In the genomic region with DNA sequence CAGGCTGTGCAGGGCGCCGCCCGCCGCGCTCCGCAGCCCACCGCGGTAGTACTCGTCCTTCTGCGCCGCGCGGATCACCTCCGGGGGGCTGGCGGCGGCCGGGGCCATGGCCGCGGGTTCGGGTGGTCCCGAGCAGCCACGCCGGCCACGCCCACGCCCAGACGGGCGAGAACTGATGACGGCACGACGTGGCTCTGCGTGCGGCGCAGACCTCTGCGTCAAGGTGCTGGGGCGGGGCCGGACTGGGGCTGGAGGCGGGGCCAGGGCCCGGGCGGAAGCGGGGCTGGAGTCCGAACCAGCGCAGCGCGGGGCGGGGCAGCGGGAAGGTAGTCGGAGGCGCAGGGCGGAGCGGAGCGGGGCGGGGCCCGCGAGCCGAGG, we compare ENCODE assay signal across 8 cellular contexts. TPM values are rescaled to one million over a fixed set of nuclear protein-coding genes. Genes with fewer than 3 reads are reported as not detected.
A peak's percentile ranks its signal among the peaks of the same experiment; 100 is the strongest.
DNase-seq lines count a peak whose midpoint lies in the region; ATAC-seq and TF ChIP-seq lines count a peak whose summit lies in the region.

A gene (minus strand): TSS at position 170 of the 378 bp plus-strand sequence. CDS start 62 bp downstream, at position 108.

- POLR2A ChIA-PET in IMR-90 (lab: Charles Lee; ENCODE audit: unreplicated experiment) = no interaction called here

- H2AFZ ChIP-seq in IMR-90 (replicated peaks; ENCODE audit: low read length, poor library complexity) = peak within 1 kb of the TSS; percentile 100

- peak within 1 kb of the TSS; percentile 97 for H3K4ac ChIP-seq in IMR-90 (ENCODE audit: low read depth, low read length)

- no peak within 1 kb of the TSS for H2BK20ac ChIP-seq in IMR-90 (ENCODE audit: low read depth, low read length)

- DNase-seq in DMS 273 treated with DMSO at 0.1 percent for 48 hours (lab: John Stamatoyannopoulos, UW) = peak; percentile 67
- peak; percentile 91 for DNase-seq in IMR-90
- peak; percentile 71 for DNase-seq in OCI-M2 (lab: John Stamatoyannopoulos, UW; ENCODE audit: unreplicated experiment)
- peak; percentile 98 for DNase-seq in activated T-cell treated with anti-CD3 and anti-CD28 coated beads for 4 hours
- DNase-seq in epithelial cell of esophagus (ENCODE audit: low read depth) = peak; percentile 97
- DNase-seq in stimulated activated CD8-positive, alpha-beta memory T cell treated with anti-CD3 and anti-CD28 coated beads, Interleukin-2, amount 100 ng/mL, for 48 hours (ENCODE audit: low read depth in 2 of 2) = peak; percentile 100

- H3K9me1 ChIP-seq in IMR-90 (ENCODE audit: insufficient read depth, low read length) = no peaks in the 10 kb centered on the region

- TF ChIP-seq POLR2A in IMR-90 (IDR thresholded peaks at IDR 0.05; ENCODE audit: low read depth, low read length) = peak; percentile 69

- peak within 1 kb of the TSS; percentile 96 for H4K91ac ChIP-seq in IMR-90 (ENCODE audit: insufficient read depth, low read depth, low read length)

- H3K18ac ChIP-seq in IMR-90 (ENCODE audit: low read depth, low read length) = no peak within 1 kb of the TSS

- dilution Hi-C loops in IMR-90 (cut with HindIII; ENCODE audit: low sequenced_read_pairs, unreplicated experiment) = no loop called here

- peak within 1 kb of the TSS; percentile 86 for H3K4me2 ChIP-seq in IMR-90 (ENCODE audit: low read depth, low read length)

- no peaks in the 10 kb centered on the region for H4K20me1 ChIP-seq in IMR-90 (ENCODE audit: insufficient read depth, low read length)

- in situ Hi-C loops in IMR-90 (cut with MboI; ENCODE audit: low sequenced_read_pairs) = loop anchor here (5.0 to 25.0 kb wide), 3 partner anchors 130 to 1010 kb away; no protein-coding TSS in a partner anchor

- no peak within 1 kb of the TSS; the same call in 2 of the 3 replicates for H2BK15ac ChIP-seq in IMR-90 (ENCODE audit: low read depth, low read length)

- TF ChIP-seq CTCF in IMR-90 (conservative IDR thresholded peaks at IDR 0.05; ENCODE audit: low read depth, low read length) (no peak), epithelial cell of esophagus (IDR thresholded peaks at IDR 0.05; ENCODE audit: insufficient read depth, low read depth, low read length, missing control alignments) (no peak)

- CTCF ChIA-PET in IMR-90 (lab: Yijun Ruan, JAX) = no interaction called here

- no peak for TF ChIP-seq RAD21 in IMR-90 (IDR thresholded peaks at IDR 0.05; ENCODE audit: low read length)

- H3K4me1 ChIP-seq in IMR-90 (ENCODE audit: control insufficient read depth, insufficient read depth, low read length) = peaks cover 12% of the 10 kb centered on the region
- H3K4me1 ChIP-seq in mononuclear cell (ENCODE audit: insufficient read depth, low read length) = peaks cover 51% of the 10 kb centered on the region

- peak within 1 kb of the TSS; percentile 72; the same call in 1 of the 2 replicates for H2BK120ac ChIP-seq in IMR-90 (ENCODE audit: low read depth, low read length)

- intact Hi-C loops in IMR-90 (cut with micrococcal nuclease) = loop anchor here (5.0 to 10.0 kb wide), 3 partner anchors 115 to 902 kb away; a partner anchor contains a TSS

- peak within 1 kb of the TSS; percentile 95 for H3K4me3 ChIP-seq in IMR-90 (ENCODE audit: insufficient read depth, low read depth, low read length)
- peak within 1 kb of the TSS; percentile 81 for H3K4me3 ChIP-seq in epithelial cell of esophagus (ENCODE audit: low read length)
- H3K4me3 ChIP-seq in mononuclear cell (ENCODE audit: low read length) = peak within 1 kb of the TSS; percentile 76

- H2BK5ac ChIP-seq in IMR-90 (ENCODE audit: low read depth, low read length, poor library complexity, severe bottlenecking) = peak within 1 kb of the TSS; percentile 92

- peak within 1 kb of the TSS; percentile 87 for H2AK5ac ChIP-seq in IMR-90 (ENCODE audit: low read depth, low read length)

- H3K27ac ChIP-seq in IMR-90 (ENCODE audit: insufficient read depth, low read length) = peak within 1 kb of the TSS; percentile 84

- H3K36me3 ChIP-seq in IMR-90 (ENCODE audit: control insufficient read depth, insufficient read depth, low read length) = peaks cover 12% of the 10 kb centered on the region

- H2AK9ac ChIP-seq in IMR-90 (replicated peaks; ENCODE audit: low read depth, low read length, poor library complexity) = peak within 1 kb of the TSS; percentile 99

- peak within 1 kb of the TSS; percentile 91 for H3K23ac ChIP-seq in IMR-90 (ENCODE audit: low read depth, low read length)

- 0% methylated on average over 36 of the region's 55 CpGs; no CpG with 5 or more reads in 1 of the 2 experiments for WGBS in IMR-90 (ENCODE audit: extremely low coverage in 2 of 2, insufficient read length in 1 of 2), 2 experiments

- peak within 1 kb of the TSS; percentile 85 for H3K9ac ChIP-seq in IMR-90 (ENCODE audit: low read depth, low read length)

- ATAC-seq in GM21529 (IDR thresholded peaks at IDR 0.05; ENCODE audit: unreplicated experiment) (peak; percentile 76), IMR-90 (ENCODE audit: low read depth) (peak; percentile 97)

- peaks cover 11 to 31% of the 10 kb centered on the region in 2 experiments for H3K79me1 ChIP-seq in IMR-90 (ENCODE audit: low read depth in 1 of 2, low read length in 2 of 2)

- no peaks in the 10 kb centered on the region for H3K27me3 ChIP-seq in IMR-90 (ENCODE audit: control insufficient read depth, insufficient read depth, low read length)
- no peaks in the 10 kb centered on the region for H3K27me3 ChIP-seq in mononuclear cell (ENCODE audit: insufficient read depth, low read length)

- peak within 1 kb of the TSS; percentile 87 to 88 for H4K8ac ChIP-seq in IMR-90 (ENCODE audit: low read depth in 2 of 2, low read length in 2 of 2)

- peak within 1 kb of the TSS; percentile 49 for H3K56ac ChIP-seq in IMR-90 (ENCODE audit: extremely low read depth, insufficient read depth, low read length)

- H3K14ac ChIP-seq in IMR-90 (replicated peaks; ENCODE audit: low read depth, low read length) = peak within 1 kb of the TSS; percentile 89

- H4K5ac ChIP-seq in IMR-90 (ENCODE audit: low read depth, low read length) = peak within 1 kb of the TSS; percentile 75

- H3K9me3 ChIP-seq in IMR-90 (ENCODE audit: control insufficient read depth, insufficient read depth, low read length) = no peaks in the 10 kb centered on the region
- no peaks in the 10 kb centered on the region for H3K9me3 ChIP-seq in mononuclear cell (ENCODE audit: low read depth, low read length)

- BruUV-seq in IMR-90 (replicated peaks; lab: Mats Ljungman, UMichigan) = no TSS peak

TF ChIP-seq in IMR-90, 13 proteins besides CTCF, POLR2A, EP300 and RAD21:
- TF ChIP-seq FOS (IDR thresholded peaks at IDR 0.05; ENCODE audit: low read depth, low read length) = no peak
- TF ChIP-seq CEBPB (IDR thresholded peaks at IDR 0.05; ENCODE audit: low read depth, low read length) = no peak
- TF ChIP-seq, protein P1, sequence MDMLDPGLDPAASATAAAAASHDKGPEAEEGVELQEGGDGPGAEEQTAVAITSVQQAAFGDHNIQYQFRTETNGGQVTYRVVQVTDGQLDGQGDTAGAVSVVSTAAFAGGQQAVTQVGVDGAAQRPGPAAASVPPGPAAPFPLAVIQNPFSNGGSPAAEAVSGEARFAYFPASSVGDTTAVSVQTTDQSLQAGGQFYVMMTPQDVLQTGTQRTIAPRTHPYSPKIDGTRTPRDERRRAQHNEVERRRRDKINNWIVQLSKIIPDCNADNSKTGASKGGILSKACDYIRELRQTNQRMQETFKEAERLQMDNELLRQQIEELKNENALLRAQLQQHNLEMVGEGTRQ (IDR thresholded peaks at IDR 0.05; ENCODE audit: low read depth, low read length) = no peak
- peak; percentile 99 for TF ChIP-seq MXI1 (IDR thresholded peaks at IDR 0.05; ENCODE audit: borderline replicate concordance, low read depth, low read length)
- TF ChIP-seq NFE2L2 (IDR thresholded peaks at IDR 0.05; ENCODE audit: low read depth, low read length) = no peak
- peak; percentile 92; the same call in 1 of the 2 replicates for TF ChIP-seq MAZ (IDR thresholded peaks at IDR 0.05; ENCODE audit: borderline replicate concordance, low read depth, low read length)

RNA-seq across cellular contexts. Expression of the gene that starts here (rescaled TPM):
- total RNA-seq in IMR-90 (2012; rRNA removed) (18.9 and 19.7 TPM in 2 replicates), mononuclear cell (7.5 TPM)
- 16.9 and 19.4 TPM in 2 replicates for polyA plus RNA-seq in IMR-90 (2012; rRNA removed)
- 16.4 and 25.8 TPM in 2 replicates for polyA plus RNA-seq in IMR-90 (2012; cell fraction: cytosol; rRNA removed)
- polyA plus RNA-seq in IMR-90 (2012; cell fraction: nucleus; rRNA removed; ENCODE audit: low replicate concordance) = 21.3 and 37.5 TPM in 2 replicates

Comparison
In these comparisons a context has a peak if more than half of its experiments do, and no peak if none do; other contexts are left out.
1. Peak in every context shown above with its lines: DNase-seq, ATAC-seq, H3K4me3 ChIP-seq and H3K27ac ChIP-seq.